2 cellular contexts compared by ENCODE assay signal in genomic region chr18:32026491-32027086, GRCh38.
TF ChIP-seq lines count a peak whose summit lies in the region.

No MANE protein-coding gene starts in this region.

TF ChIP-seq in WTC11, 78 proteins besides CTCF, POLR2A, EP300 and RAD21:
- TF ChIP-seq CREB1 (CRISPR knock-in tag; IDR thresholded peaks at IDR 0.05): no peak
- no peak for TF ChIP-seq NFYB (CRISPR knock-in tag; conservative IDR thresholded peaks at IDR 0.05; ENCODE audit: low read depth)
- no peak for TF ChIP-seq ATF6 (CRISPR knock-in tag; IDR thresholded peaks at IDR 0.05)
- TF ChIP-seq ZNF532 (CRISPR knock-in tag; IDR thresholded peaks at IDR 0.05; ENCODE audit: borderline replicate concordance): no peak
- TF ChIP-seq JUN (CRISPR knock-in tag; IDR thresholded peaks at IDR 0.05): no peak
- TF ChIP-seq PRRX2 (CRISPR knock-in tag; IDR thresholded peaks at IDR 0.05): no peak
- TF ChIP-seq FOXP1 (CRISPR knock-in tag; IDR thresholded peaks at IDR 0.05; ENCODE audit: borderline replicate concordance): no peak

TF ChIP-seq in H1, 55 proteins besides CTCF, POLR2A, EP300 and RAD21:
- TF ChIP-seq RFX5 (IDR thresholded peaks at IDR 0.05; ENCODE audit: borderline replicate concordance, low read depth, low read length): no peak
- no peak for TF ChIP-seq SP1 (IDR thresholded peaks at IDR 0.05; ENCODE audit: low read depth, low read length)
- no peak for TF ChIP-seq TBP (IDR thresholded peaks at IDR 0.05; ENCODE audit: low read depth, low read length)
- TF ChIP-seq CTBP2 (IDR thresholded peaks at IDR 0.05; ENCODE audit: borderline replicate concordance, insufficient read depth, insufficient read length, low read length): no peak
- TF ChIP-seq CREB1 (IDR thresholded peaks at IDR 0.05): no peak
- TF ChIP-seq YY1 (IDR thresholded peaks at IDR 0.05; ENCODE audit: low read depth, low read length): no peak
- no peak for TF ChIP-seq MAX (IDR thresholded peaks at IDR 0.05)
- TF ChIP-seq E2F6 (IDR thresholded peaks at IDR 0.05): no peak
- no peak for TF ChIP-seq POLR2AphosphoS5 (IDR thresholded peaks at IDR 0.05; ENCODE audit: low read depth, low read length)
- no peak for TF ChIP-seq GTF2F1 (IDR thresholded peaks at IDR 0.05; ENCODE audit: borderline replicate concordance, low read depth, low read length)
